13 cellular contexts compared by ENCODE assay signal in genomic region chrX:153689654-153690465, GRCh38. TPM values are rescaled to one million over a fixed set of nuclear protein-coding genes. Genes with fewer than 3 reads are reported as not detected.
DNase-seq lines count a peak whose midpoint lies in the region; ATAC-seq, FAIRE-seq and TF ChIP-seq lines count a peak whose summit lies in the region.
"Had no signal": no experiment of that assay in that cellular context is flagged by ENCODE, and none has a peak within 500 bp of the region (broad histone marks: within the 10 kb centered on the region; RNA-seq: fewer than 3 reads in every experiment).

No MANE protein-coding gene starts in this region.

- no peak overlapping the region for H3K4me3 Mint-ChIP-seq in activated T-helper 2 cell treated with anti-CD3 and anti-CD28 coated beads, Interferon-gamma antibody, Interleukin-2, Interleukin-4, amounts not matched to agents 10 μg/mL and 5 μg/mL and 100 μg/mL, durations not matched to agents 14 hours and 24 hours and 36 hours (ENCODE audit: low read depth)
- H3K4me3 Mint-ChIP-seq: T-helper 1 cell treated with Interleukin-12 subunit alpha and Interleukin-12 subunit beta and Interleukin-4 antibody, amounts not matched to agents 30 μg/mL and 1 μg/mL, for 36 hours had no signal

- intact Hi-C loops in activated T-helper 2 cell treated with anti-CD3 and anti-CD28 coated beads, Interferon-gamma antibody, Interleukin-2, Interleukin-4, amounts not matched to agents 10 μg/mL and 5 μg/mL and 100 μg/mL, durations not matched to agents 14 hours and 24 hours and 36 hours (cut with micrococcal nuclease): no loop called here

- peak overlapping the region; percentile 13 for H3K9ac ChIP-seq in keratinocyte (ENCODE audit: control insufficient read depth, extremely low read depth, insufficient read depth, low read length)

- H4K20me1 ChIP-seq in keratinocyte (ENCODE audit: control insufficient read depth, extremely low read depth, insufficient read depth, low read length): no peaks in the 10 kb centered on the region

- no peak for ATAC-seq in GM21576 (IDR thresholded peaks at IDR 0.05; ENCODE audit: unreplicated experiment)

- H3K4me1 ChIP-seq in keratinocyte (ENCODE audit: control insufficient read depth, extremely low read depth, insufficient read depth, low read length): peaks cover 8% of the 10 kb centered on the region

- DNase-seq in HT-29 (ENCODE audit: low spot score): peak; percentile 62
- DNase-seq in bronchial epithelial cell (ENCODE audit: low read depth): peak; percentile 46
- no peak for DNase-seq in keratinocyte (ENCODE audit: low read depth, low spot score)
- no peak for DNase-seq in HuH-7.5 (ENCODE audit: low spot score)
- DNase-seq in activated T-helper 2 cell treated with anti-CD3 and anti-CD28 coated beads, Interferon-gamma antibody, Interleukin-2, Interleukin-4, amounts not matched to agents 10 μg/mL and 5 μg/mL and 100 μg/mL, durations not matched to agents 14 hours and 24 hours and 36 hours (ENCODE audit: low spot score): no peak
- no peak for DNase-seq in NCI-H1092 treated with DMSO at 0.1 percent for 48 hours (lab: John Stamatoyannopoulos, UW)
- DNase-seq: COR-L47, Kasumi-1 had no signal

- no peaks in the 10 kb centered on the region for H3K9me3 Mint-ChIP-seq in activated T-helper 2 cell treated with anti-CD3 and anti-CD28 coated beads, Interferon-gamma antibody, Interleukin-2, Interleukin-4, amounts not matched to agents 10 μg/mL and 5 μg/mL and 100 μg/mL, durations not matched to agents 14 hours and 24 hours and 36 hours
- H3K9me3 Mint-ChIP-seq: T-helper 1 cell treated with Interleukin-12 subunit alpha and Interleukin-12 subunit beta and Interleukin-4 antibody, amounts not matched to agents 30 μg/mL and 1 μg/mL, for 36 hours had no signal

- FAIRE-seq in bronchial epithelial cell (lab: Jason Lieb, UNC) (no peak), keratinocyte (lab: Jason Lieb, UNC) (no peak)

- H3K4me1 Mint-ChIP-seq in activated T-helper 2 cell treated with anti-CD3 and anti-CD28 coated beads, Interferon-gamma antibody, Interleukin-2, Interleukin-4, amounts not matched to agents 10 μg/mL and 5 μg/mL and 100 μg/mL, durations not matched to agents 14 hours and 24 hours and 36 hours (ENCODE audit: low read depth): no peaks in the 10 kb centered on the region

- no peaks in the 10 kb centered on the region for H3K36me3 Mint-ChIP-seq in activated T-helper 2 cell treated with anti-CD3 and anti-CD28 coated beads, Interferon-gamma antibody, Interleukin-2, Interleukin-4, amounts not matched to agents 10 μg/mL and 5 μg/mL and 100 μg/mL, durations not matched to agents 14 hours and 24 hours and 36 hours (ENCODE audit: low read depth)

- no peak overlapping the region for H3K27ac Mint-ChIP-seq in activated T-helper 2 cell treated with anti-CD3 and anti-CD28 coated beads, Interferon-gamma antibody, Interleukin-2, Interleukin-4, amounts not matched to agents 10 μg/mL and 5 μg/mL and 100 μg/mL, durations not matched to agents 14 hours and 24 hours and 36 hours
- H3K27ac Mint-ChIP-seq: T-helper 1 cell treated with Interleukin-12 subunit alpha and Interleukin-12 subunit beta and Interleukin-4 antibody, amounts not matched to agents 30 μg/mL and 1 μg/mL, for 36 hours had no signal

- H3K27me3 ChIP-seq in bronchial epithelial cell (ENCODE audit: control insufficient read depth, insufficient read depth, low read length): no peaks in the 10 kb centered on the region
- no peaks in the 10 kb centered on the region for H3K27me3 ChIP-seq in keratinocyte (ENCODE audit: control insufficient read depth, extremely low read depth, insufficient read depth, low read length)

- dilution Hi-C loops in keratinocyte (cut with MboI; ENCODE audit: extremely low pct_ligation_motif_present, low sequenced_read_pairs): no loop called here

- H3K79me2 ChIP-seq in keratinocyte (ENCODE audit: control insufficient read depth, insufficient read depth, low read length): peaks cover 11% of the 10 kb centered on the region

- H3K27ac ChIP-seq in 22Rv1 (0 out of 2 replicates have a peak overlapping the region, but pooled peaks have one; percentile 10), keratinocyte (ENCODE audit: control insufficient read depth, insufficient read depth, low read length) (peak overlapping the region; percentile 49)

- H3K4me2 ChIP-seq in keratinocyte (ENCODE audit: control insufficient read depth, extremely low read depth, insufficient read depth, low read depth, low read length): peak overlapping the region; percentile 71

- H3K27me3 Mint-ChIP-seq in activated T-helper 2 cell treated with anti-CD3 and anti-CD28 coated beads, Interferon-gamma antibody, Interleukin-2, Interleukin-4, amounts not matched to agents 10 μg/mL and 5 μg/mL and 100 μg/mL, durations not matched to agents 14 hours and 24 hours and 36 hours (ENCODE audit: low read depth): peaks cover 15% of the 10 kb centered on the region

- H3K9me1 ChIP-seq in keratinocyte (ENCODE audit: control insufficient read depth, extremely low read depth, insufficient read depth, low read length): no peaks in the 10 kb centered on the region

- H2AFZ ChIP-seq in keratinocyte (ENCODE audit: control insufficient read depth, low read length): no peak overlapping the region

- no peak for TF ChIP-seq CTCF in 22Rv1 (IDR thresholded peaks at IDR 0.05)
- TF ChIP-seq CTCF in bronchial epithelial cell (IDR thresholded peaks at IDR 0.05; ENCODE audit: insufficient read depth, low read length, severe bottlenecking): peak; percentile 26
- TF ChIP-seq CTCF in keratinocyte (optimal IDR thresholded peaks at IDR 0.05 in 1 of 3, IDR thresholded peaks at IDR 0.05 in 1 of 3, conservative IDR thresholded peaks at IDR 0.05 in 1 of 3; ENCODE audit: extremely low read depth in 1 of 3, insufficient read depth in 2 of 3, low read length in 3 of 3): peak in 2 of 3 experiments; percentile 14 to 19

- H3K9me3 ChIP-seq in keratinocyte (ENCODE audit: control insufficient read depth, low read depth, low read length): no peaks in the 10 kb centered on the region

- H3K4me3 ChIP-seq in bronchial epithelial cell (ENCODE audit: low read depth, low read length): peak overlapping the region; percentile 50
- peak overlapping the region; percentile 48 to 60 (median 48) for H3K4me3 ChIP-seq in keratinocyte (ENCODE audit: control insufficient read depth in 2 of 3, extremely low read depth in 1 of 3, insufficient read depth in 2 of 3, low read depth in 1 of 3, low read length in 3 of 3)

- H3K36me3 ChIP-seq in bronchial epithelial cell (ENCODE audit: control insufficient read depth, insufficient read depth, low read length) (peaks cover 7% of the 10 kb centered on the region), keratinocyte (ENCODE audit: control insufficient read depth in 2 of 2, extremely low read depth in 1 of 2, insufficient read depth in 2 of 2, low read length in 2 of 2) (no peaks in the 10 kb centered on the region)

RNA-seq across cellular contexts. Expression of gene SLC6A8, which starts 2.1 kb away (rescaled TPM):
- 98.8 and 127 TPM in 2 replicates for total RNA-seq in HT-29 (2014; rRNA removed; shearing (Covaris generic))
- total RNA-seq in bronchial epithelial cell: 42.4 and 49.3 TPM in 2 replicates
- polyA plus RNA-seq in keratinocyte: 33.6 to 56.7 TPM (median 56.1 TPM) in 3 replicates
- 5.0 TPM for polyA plus RNA-seq in keratinocyte (2011; ENCODE audit: low read depth)
- polyA plus RNA-seq in keratinocyte (2011; cell fraction: cytosol; rRNA removed): 36.1 and 67.5 TPM in 2 replicates
- 134 and 177 TPM in 2 replicates for polyA plus RNA-seq in keratinocyte (2011; cell fraction: nucleus; rRNA removed)
- 44.7 and 84.3 TPM in 2 replicates for polyA plus RNA-seq in keratinocyte (2012; ENCODE audit: low replicate concordance)
- polyA minus RNA-seq in keratinocyte: 95.2 to 220 TPM (median 115 TPM) in 3 replicates
- polyA minus RNA-seq in keratinocyte (2011; cell fraction: cytosol; rRNA and poly(A)+ RNA removed): 109 TPM
- 101 and 107 TPM in 2 replicates for polyA minus RNA-seq in keratinocyte (2011; cell fraction: nucleus; rRNA and poly(A)+ RNA removed)
- total RNA-seq in activated T-helper 2 cell treated with anti-CD3 and anti-CD28 coated beads, Interferon-gamma antibody, Interleukin-2, Interleukin-4, amounts not matched to agents 10 μg/mL and 5 μg/mL and 100 μg/mL, durations not matched to agents 14 hours and 24 hours and 36 hours: 2.2 and 2.5 TPM in 2 replicates

RNA-seq across cellular contexts. Expression of gene PNCK, which starts 16.2 kb away (rescaled TPM):
- total RNA-seq in HT-29 (2014; rRNA removed; shearing (Covaris generic)): 0.99 and 1.1 TPM in 2 replicates
- 1.5 and 2.1 TPM in 2 replicates for total RNA-seq in bronchial epithelial cell
- polyA plus RNA-seq in keratinocyte: 0.05 to 0.37 TPM (median 0.24 TPM) in 3 replicates
- not detected for polyA plus RNA-seq in keratinocyte (2011; ENCODE audit: low read depth)
- polyA plus RNA-seq in keratinocyte (2011; cell fraction: cytosol; rRNA removed): 0.14 TPM in 1 of 2 replicates, not detected in the other
- polyA plus RNA-seq in keratinocyte (2011; cell fraction: nucleus; rRNA removed): 0.90 and 1.5 TPM in 2 replicates
- polyA plus RNA-seq in keratinocyte (2012; ENCODE audit: low replicate concordance): 0.25 TPM in 1 of 2 replicates, not detected in the other
- polyA minus RNA-seq in keratinocyte: 0.10 TPM in 1 of 3 replicates, not detected in the others
- polyA minus RNA-seq in keratinocyte (2011; cell fraction: cytosol; rRNA and poly(A)+ RNA removed): not detected
- not detected in 2 replicates for polyA minus RNA-seq in keratinocyte (2011; cell fraction: nucleus; rRNA and poly(A)+ RNA removed)
- total RNA-seq in activated T-helper 2 cell treated with anti-CD3 and anti-CD28 coated beads, Interferon-gamma antibody, Interleukin-2, Interleukin-4, amounts not matched to agents 10 μg/mL and 5 μg/mL and 100 μg/mL, durations not matched to agents 14 hours and 24 hours and 36 hours: 0.18 and 0.43 TPM in 2 replicates
- total RNA-seq: dermis microvascular lymphatic vessel endothelial cell, pulmonary artery endothelial cell had no signal

RNA-seq across cellular contexts. Expression of gene BCAP31, which starts 34.3 kb away (rescaled TPM):
- 387 and 409 TPM in 2 replicates for total RNA-seq in HT-29 (2014; rRNA removed; shearing (Covaris generic))
- 300 and 322 TPM in 2 replicates for total RNA-seq in bronchial epithelial cell
- 260 to 267 TPM (median 262 TPM) in 3 replicates for polyA plus RNA-seq in keratinocyte
- 151 TPM for polyA plus RNA-seq in keratinocyte (2011; ENCODE audit: low read depth)
- polyA plus RNA-seq in keratinocyte (2011; cell fraction: cytosol; rRNA removed): 238 and 264 TPM in 2 replicates
- 373 and 377 TPM in 2 replicates for polyA plus RNA-seq in keratinocyte (2011; cell fraction: nucleus; rRNA removed)
- 285 and 352 TPM in 2 replicates for polyA plus RNA-seq in keratinocyte (2012; ENCODE audit: low replicate concordance)
- polyA minus RNA-seq in keratinocyte: 247 to 367 TPM (median 298 TPM) in 3 replicates
- polyA minus RNA-seq in keratinocyte (2011; cell fraction: cytosol; rRNA and poly(A)+ RNA removed): 181 TPM
- polyA minus RNA-seq in keratinocyte (2011; cell fraction: nucleus; rRNA and poly(A)+ RNA removed): 111 and 169 TPM in 2 replicates
- 154 TPM in 2 replicates for total RNA-seq in activated T-helper 2 cell treated with anti-CD3 and anti-CD28 coated beads, Interferon-gamma antibody, Interleukin-2, Interleukin-4, amounts not matched to agents 10 μg/mL and 5 μg/mL and 100 μg/mL, durations not matched to agents 14 hours and 24 hours and 36 hours

RNA-seq across cellular contexts. Expression of gene ABCD1, which starts 34.8 kb away (rescaled TPM):
- 28.2 and 31.6 TPM in 2 replicates for total RNA-seq in HT-29 (2014; rRNA removed; shearing (Covaris generic))
- total RNA-seq in bronchial epithelial cell: 1.7 and 1.8 TPM in 2 replicates
- 0.81 to 2.0 TPM (median 0.86 TPM) in 3 replicates for polyA plus RNA-seq in keratinocyte
- 0.32 TPM for polyA plus RNA-seq in keratinocyte (2011; ENCODE audit: low read depth)
- polyA plus RNA-seq in keratinocyte (2011; cell fraction: cytosol; rRNA removed): 0.78 and 1.8 TPM in 2 replicates
- 3.2 TPM in 2 replicates for polyA plus RNA-seq in keratinocyte (2011; cell fraction: nucleus; rRNA removed)
- 1.3 and 3.9 TPM in 2 replicates for polyA plus RNA-seq in keratinocyte (2012; ENCODE audit: low replicate concordance)
- polyA minus RNA-seq in keratinocyte: 2.1 to 6.0 TPM (median 2.9 TPM) in 3 replicates
- polyA minus RNA-seq in keratinocyte (2011; cell fraction: cytosol; rRNA and poly(A)+ RNA removed): 3.5 TPM
- 4.3 and 7.4 TPM in 2 replicates for polyA minus RNA-seq in keratinocyte (2011; cell fraction: nucleus; rRNA and poly(A)+ RNA removed)
- total RNA-seq in activated T-helper 2 cell treated with anti-CD3 and anti-CD28 coated beads, Interferon-gamma antibody, Interleukin-2, Interleukin-4, amounts not matched to agents 10 μg/mL and 5 μg/mL and 100 μg/mL, durations not matched to agents 14 hours and 24 hours and 36 hours: 8.8 and 10.1 TPM in 2 replicates

RNA-seq across cellular contexts. Expression of gene DUSP9, which starts 42.9 kb away (rescaled TPM):
- not detected in 2 replicates for total RNA-seq in HT-29 (2014; rRNA removed; shearing (Covaris generic))
- total RNA-seq in bronchial epithelial cell: 0.77 and 1.3 TPM in 2 replicates
- 0.47 to 0.57 TPM (median 0.50 TPM) in 3 replicates for polyA plus RNA-seq in keratinocyte
- not detected for polyA plus RNA-seq in keratinocyte (2011; ENCODE audit: low read depth)
- polyA plus RNA-seq in keratinocyte (2011; cell fraction: cytosol; rRNA removed): 0.16 and 0.55 TPM in 2 replicates
- 0.57 and 0.65 TPM in 2 replicates for polyA plus RNA-seq in keratinocyte (2011; cell fraction: nucleus; rRNA removed)
- 0.81 TPM in 1 of 2 replicates, not detected in the other for polyA plus RNA-seq in keratinocyte (2012; ENCODE audit: low replicate concordance)
- 0.20 to 0.89 TPM (median 0.77 TPM) in 3 replicates for polyA minus RNA-seq in keratinocyte
- 3.3 TPM for polyA minus RNA-seq in keratinocyte (2011; cell fraction: cytosol; rRNA and poly(A)+ RNA removed)
- 0.32 TPM in 1 of 2 replicates, not detected in the other for polyA minus RNA-seq in keratinocyte (2011; cell fraction: nucleus; rRNA and poly(A)+ RNA removed)
- total RNA-seq in activated T-helper 2 cell treated with anti-CD3 and anti-CD28 coated beads, Interferon-gamma antibody, Interleukin-2, Interleukin-4, amounts not matched to agents 10 μg/mL and 5 μg/mL and 100 μg/mL, durations not matched to agents 14 hours and 24 hours and 36 hours: 0.11 and 0.16 TPM in 2 replicates

Comparison
In these comparisons a context has a peak if more than half of its experiments do, and no peak if none do; other contexts are left out.
1. DNase-seq: peak in HT-29 (single experiment) and bronchial epithelial cell (single experiment); none in keratinocyte (single experiment), HuH-7.5 (single experiment), activated T-helper 2 cell treated with anti-CD3 and anti-CD28 coated beads, Interferon-gamma antibody, Interleukin-2, Interleukin-4, amounts not matched to agents 10 μg/mL and 5 μg/mL and 100 μg/mL, durations not matched to agents 14 hours and 24 hours and 36 hours (single experiment) and NCI-H1092 treated with DMSO at 0.1 percent for 48 hours (single experiment).
2. RNA of gene SLC6A8, which starts 2.1 kb away (total RNA-seq): 98.8 to 127 TPM in HT-29 and 42.4 to 49.3 TPM in bronchial epithelial cell; 2.2 to 2.5 TPM in activated T-helper 2 cell treated with anti-CD3 and anti-CD28 coated beads, Interferon-gamma antibody, Interleukin-2, Interleukin-4, amounts not matched to agents 10 μg/mL and 5 μg/mL and 100 μg/mL, durations not matched to agents 14 hours and 24 hours and 36 hours; every median in the first group is over 10 times any median in the second.